ENCODE assay signal across 17 cellular contexts in genomic region chr16:1367486-1368174, GRCh38. TPM values are rescaled to one million over a fixed set of nuclear protein-coding genes. Genes with fewer than 3 reads are reported as not detected.
DNase-seq lines count a peak whose midpoint lies in the region; FAIRE-seq and TF ChIP-seq lines count a peak whose summit lies in the region.
"Had no signal": no experiment of that assay in that cellular context is flagged by ENCODE, and none has a peak within 500 bp of the region (broad histone marks: within the 10 kb centered on the region; RNA-seq: fewer than 3 reads in every experiment).

No MANE protein-coding gene starts in this region.

- H3K27ac ChIP-seq in neuronal stem cell (replicated peaks; ENCODE audit: low read length), result no peak overlapping the region
- H3K27ac ChIP-seq in testis, result no peak overlapping the region
- no peak overlapping the region for H3K27ac ChIP-seq in neural progenitor cell
- H3K27ac ChIP-seq: A549 had no signal

- H3K4me1 Mint-ChIP-seq in neural progenitor cell, result no peaks in the 10 kb centered on the region

- peaks cover 6% of the 10 kb centered on the region for H3K36me3 Mint-ChIP-seq in neural progenitor cell

- TF ChIP-seq POLR2A in testis (IDR thresholded peaks at IDR 0.05), result no peak

- no peak overlapping the region for H3K4me3 Mint-ChIP-seq in neural progenitor cell
- H3K4me3 Mint-ChIP-seq: T-helper 1 cell treated with Interleukin-12 subunit alpha and Interleukin-12 subunit beta and Interleukin-4 antibody, amounts not matched to agents 30 μg/mL and 1 μg/mL, for 36 hours had no signal

- no peak overlapping the region for H3K14ac ChIP-seq in neuronal stem cell (ENCODE audit: low read length)

- peaks cover 33 to 54% of the 10 kb centered on the region in 2 donors for H3K36me3 ChIP-seq in neuronal stem cell (replicated peaks in 1 of 2; ENCODE audit: control insufficient read depth in 2 of 2, insufficient read depth in 2 of 2, low read length in 2 of 2)
- H3K36me3 ChIP-seq in testis (ENCODE audit: low read depth, missing control alignments), result no peaks in the 10 kb centered on the region
- no peaks in the 10 kb centered on the region for H3K36me3 ChIP-seq in neural progenitor cell

- FAIRE-seq in urothelium cell line (lab: Jason Lieb, UNC), result no peak
- FAIRE-seq: A549 had no signal

- H3K4me1 ChIP-seq in neuronal stem cell (ENCODE audit: control insufficient read depth in 2 of 2, insufficient read depth in 1 of 2, low read depth in 1 of 2, low read length in 2 of 2) (no peaks in the 10 kb centered on the region), testis (no peaks in the 10 kb centered on the region), neural progenitor cell (no peaks in the 10 kb centered on the region)

- H3K9ac ChIP-seq in neuronal stem cell (ENCODE audit: low read depth, low read length, poor library complexity), result no peak overlapping the region
- H3K9ac ChIP-seq in neural progenitor cell, result no peak overlapping the region

- no peak overlapping the region for H2BK120ac ChIP-seq in neuronal stem cell (ENCODE audit: low read depth, low read length)

- no peak overlapping the region for H2AK5ac ChIP-seq in neuronal stem cell (ENCODE audit: low read depth, low read length)

- H3K4ac ChIP-seq in neuronal stem cell (ENCODE audit: low read length), result no peak overlapping the region

- no peak overlapping the region for H3K27ac Mint-ChIP-seq in neural progenitor cell
- H3K27ac Mint-ChIP-seq: T-helper 1 cell treated with Interleukin-12 subunit alpha and Interleukin-12 subunit beta and Interleukin-4 antibody, amounts not matched to agents 30 μg/mL and 1 μg/mL, for 36 hours had no signal

- intact Hi-C loops in testis (cut with DNase I; ENCODE audit: low total_unique reads), result no loop called here

- H2BK5ac ChIP-seq in neuronal stem cell (ENCODE audit: low read length), result no peak overlapping the region

- H3K4me3 ChIP-seq in neuronal stem cell (ENCODE audit: low read length in 2 of 2) (no peak overlapping the region), testis (no peak overlapping the region), neural progenitor cell (no peak overlapping the region)
- H3K4me3 ChIP-seq: A549 had no signal

- peaks cover 5% of the 10 kb centered on the region for H3K79me2 ChIP-seq in neural progenitor cell (ENCODE audit: low read depth)

- H3K27me3 ChIP-seq in neuronal stem cell (ENCODE audit: control insufficient read depth in 3 of 3, insufficient read depth in 3 of 3, low read depth in 1 of 3, low read length in 3 of 3) (no peaks in the 10 kb centered on the region), testis (no peaks in the 10 kb centered on the region), neural progenitor cell (no peaks in the 10 kb centered on the region)

- H3K79me1 ChIP-seq in neuronal stem cell (ENCODE audit: low read depth, low read length), result peaks cover 17% of the 10 kb centered on the region

- no peaks in the 10 kb centered on the region for H3K9me3 Mint-ChIP-seq in neural progenitor cell
- H3K9me3 Mint-ChIP-seq: T-helper 1 cell treated with Interleukin-12 subunit alpha and Interleukin-12 subunit beta and Interleukin-4 antibody, amounts not matched to agents 30 μg/mL and 1 μg/mL, for 36 hours had no signal

- peaks cover 24% of the 10 kb centered on the region for H4K20me1 ChIP-seq in neural progenitor cell (ENCODE audit: low read depth)

- TF ChIP-seq CTCF in testis (IDR thresholded peaks at IDR 0.05) (no peak), neural progenitor cell (IDR thresholded peaks at IDR 0.05) (no peak)

- H4K8ac ChIP-seq in neuronal stem cell (ENCODE audit: low read depth, low read length), result no peak overlapping the region

- H3K4me2 ChIP-seq in neuronal stem cell (ENCODE audit: insufficient read depth, low read length, poor library complexity, severe bottlenecking) (no peak overlapping the region), neural progenitor cell (no peak overlapping the region)
- H3K4me2 ChIP-seq: A549 had no signal

- H3K18ac ChIP-seq in neuronal stem cell (ENCODE audit: low read length), result no peak overlapping the region

- no CpG with 5 or more reads among the region's 27 CpGs for WGBS in neuronal stem cell (ENCODE audit: extremely low coverage in 2 of 2, insufficient read length in 2 of 2, insufficient replicate concordance in 1 of 2), 2 donors
- WGBS in testis, 2 donors, result 85 to 86% methylated on average over 19 to 25 of the region's 27 CpGs

- H3K9me3 ChIP-seq in neuronal stem cell (replicated peaks in 1 of 2; ENCODE audit: control insufficient read depth in 2 of 2, insufficient read depth in 1 of 2, low read depth in 1 of 2, low read length in 2 of 2) (peaks cover 0 to 2% of the 10 kb centered on the region in 2 donors), testis (no peaks in the 10 kb centered on the region), neural progenitor cell (ENCODE audit: low read depth) (no peaks in the 10 kb centered on the region)
- H3K9me3 ChIP-seq: A549 had no signal

- DNase-seq in NCI-H748 (lab: John Stamatoyannopoulos, UW; ENCODE audit: unreplicated experiment) (peak; percentile 15), NCI-H748 treated with DMSO at 0.1 percent for 48 hours (lab: John Stamatoyannopoulos, UW) (no peak), DMS53 treated with DMSO at 0.1 percent for 48 hours (lab: John Stamatoyannopoulos, UW; ENCODE audit: unreplicated experiment) (peak; percentile 73), NCI-H2196 treated with DMSO at 0.1 percent for 48 hours (lab: John Stamatoyannopoulos, UW; ENCODE audit: unreplicated experiment) (peak; percentile 47), neuronal stem cell (ENCODE audit: low spot score) (no peak), urothelium cell line (ENCODE audit: low spot score) (no peak), testis (no peak), neural progenitor cell (ENCODE audit: low spot score) (no peak)
- DNase-seq: C1 segment of cervical spinal cord, H7, IMR-90, Kasumi-1, NCI-H1436, NCI-H524, SIG-M5 had no signal

- H2AFZ ChIP-seq in neuronal stem cell (ENCODE audit: low read length) (no peak overlapping the region), neural progenitor cell (replicated peaks) (no peak overlapping the region)

- H2BK15ac ChIP-seq in neuronal stem cell (ENCODE audit: low read length), result no peak overlapping the region

- peaks cover 6% of the 10 kb centered on the region for H3F3A ChIP-seq in neural progenitor cell (ENCODE audit: low read depth)

- H4K91ac ChIP-seq in neuronal stem cell (ENCODE audit: low read depth, low read length, poor library complexity), result no peak overlapping the region

- no peak overlapping the region for H2BK12ac ChIP-seq in neuronal stem cell (ENCODE audit: low read length)

- peaks cover 2% of the 10 kb centered on the region for H3K27me3 Mint-ChIP-seq in neural progenitor cell (ENCODE audit: insufficient read depth, low read depth)

- H3K23ac ChIP-seq in neuronal stem cell (ENCODE audit: low read depth, low read length, poor library complexity), result peak overlapping the region; percentile 55

RNA-seq across cellular contexts. Expression of gene GNPTG, which starts 15.9 kb away (rescaled TPM):
- polyA plus RNA-seq in neuronal stem cell (2013, experiment 1 of 2), result 14.7 TPM
- 13.2 TPM for polyA plus RNA-seq in neuronal stem cell (2013, experiment 2 of 2)
- total RNA-seq in testis (100 to 1,000 TPM; 106 to 150 TPM), neural progenitor cell (ENCODE audit: low replicate concordance) (11.8 and 22.7 TPM in 2 replicates)
- polyA plus RNA-seq in testis (ENCODE audit: insufficient read depth, low read depth, low replicate concordance), result 67.8 TPM

RNA-seq across cellular contexts. Expression of gene TSR3, which starts 16.0 kb away (rescaled TPM):
- 32.4 TPM for polyA plus RNA-seq in neuronal stem cell (2013, experiment 1 of 2)
- 29.6 TPM for polyA plus RNA-seq in neuronal stem cell (2013, experiment 2 of 2)
- total RNA-seq in testis (10 to 100 TPM; 79.4 to 89.5 TPM), neural progenitor cell (ENCODE audit: low replicate concordance) (22.4 and 60.6 TPM in 2 replicates)
- polyA plus RNA-seq in testis (ENCODE audit: insufficient read depth, low read depth, low replicate concordance), result 40.9 TPM

RNA-seq across cellular contexts. Expression of gene BAIAP3, which starts 34.2 kb away (rescaled TPM):
- polyA plus RNA-seq in neuronal stem cell (2013, experiment 1 of 2), result 3.1 TPM
- 2.9 TPM for polyA plus RNA-seq in neuronal stem cell (2013, experiment 2 of 2)
- total RNA-seq in testis, result 10 to 100 TPM; 29.8 to 60.4 TPM
- 23.0 TPM for polyA plus RNA-seq in testis (ENCODE audit: insufficient read depth, low read depth, low replicate concordance)
- 0.34 and 4.0 TPM in 2 replicates for total RNA-seq in neural progenitor cell (ENCODE audit: low replicate concordance)

RNA-seq across cellular contexts. Expression of gene UNKL, which starts 46.9 kb away (rescaled TPM):
- polyA plus RNA-seq in neuronal stem cell (2013, experiment 1 of 2), result 14.1 TPM
- polyA plus RNA-seq in neuronal stem cell (2013, experiment 2 of 2), result 14.2 TPM
- total RNA-seq in testis (10 to 100 TPM; 49.2 to 49.9 TPM), neural progenitor cell (ENCODE audit: low replicate concordance) (6.1 and 25.4 TPM in 2 replicates)
- 23.7 TPM for polyA plus RNA-seq in testis (ENCODE audit: insufficient read depth, low read depth, low replicate concordance)

RNA-seq across cellular contexts. Expression of gene UQCC4, which starts 52.9 kb away (rescaled TPM):
- polyA plus RNA-seq in neuronal stem cell (2013, experiment 1 of 2), result 15.5 TPM
- 14.7 TPM for polyA plus RNA-seq in neuronal stem cell (2013, experiment 2 of 2)
- total RNA-seq in testis, result 10 to 100 TPM; 22.8 to 27.7 TPM
- polyA plus RNA-seq in testis (ENCODE audit: insufficient read depth, low read depth, low replicate concordance), result 17.5 TPM
- 4.6 and 13.2 TPM in 2 replicates for total RNA-seq in neural progenitor cell (ENCODE audit: low replicate concordance)

Comparison
In these comparisons a context has a peak if more than half of its experiments do, and no peak if none do; other contexts are left out.
1. DNase-seq: peak in NCI-H748 (single experiment), DMS53 treated with DMSO at 0.1 percent for 48 hours (single experiment) and NCI-H2196 treated with DMSO at 0.1 percent for 48 hours (single experiment); none in NCI-H748 treated with DMSO at 0.1 percent for 48 hours (single experiment), neuronal stem cell (single experiment), urothelium cell line (single experiment), testis (single experiment) and neural progenitor cell (single experiment).